ENCODE assay signal across 20 cellular contexts in the genomic region with DNA sequence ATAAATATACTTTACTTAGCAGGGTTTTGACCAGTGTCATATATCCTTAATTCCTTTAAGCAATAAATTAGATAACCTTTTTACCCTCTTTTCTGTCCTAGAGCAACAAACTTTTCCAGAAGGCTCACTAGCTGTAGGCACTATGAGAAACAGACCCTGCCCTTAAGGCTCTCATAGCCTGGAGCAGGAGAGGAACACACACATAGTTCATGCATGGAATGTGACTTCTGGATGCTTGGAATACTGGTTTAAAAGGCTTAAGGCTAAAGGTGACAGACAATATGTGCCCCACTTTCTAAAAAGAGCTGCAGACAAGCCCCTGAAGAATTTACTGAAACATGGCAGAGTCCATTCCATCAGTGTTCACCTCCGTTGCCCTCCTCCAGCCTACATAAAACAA.
"Had no signal": no experiment of that assay in that cellular context is flagged by ENCODE, and none has a peak within 500 bp of the region (broad histone marks: within the 10 kb centered on the region; RNA-seq: fewer than 3 reads in every experiment).

No MANE protein-coding gene starts in this region.

- H3K4me3 ChIP-seq: adrenal gland, breast epithelium, Peyer's patch, SJSA1 had no signal

- H3K27ac ChIP-seq: adrenal gland, breast epithelium, Peyer's patch, SJSA1 had no signal

- H3K36me3 ChIP-seq: adrenal gland, breast epithelium, Peyer's patch, SJSA1 had no signal

- H3K4me1 ChIP-seq: adrenal gland, breast epithelium, Peyer's patch, SJSA1 had no signal

- H3K27me3 ChIP-seq: adrenal gland, breast epithelium, Peyer's patch, SJSA1 had no signal

- DNase-seq: activated CD4-positive, alpha-beta T cell treated with anti-CD3 and anti-CD28 coated beads for 4 hours; activated CD8-positive, alpha-beta memory T cell treated with anti-CD3 and anti-CD28 coated beads, Interleukin-2, amount 50 U/mL, for 4 hours; activated CD8-positive, alpha-beta T cell treated with anti-CD3 and anti-CD28 coated beads for 36 hours; activated naive CD4-positive, alpha-beta T cell treated with anti-CD3 and anti-CD28 coated beads, Interleukin-2, amount 50 U/mL, for 16 hours; activated naive CD8-positive, alpha-beta T cell treated with anti-CD3 and anti-CD28 coated beads, Interleukin-2, amount 10 ng/mL, durations not matched to agents 7 days and 5 days; adrenal gland; aorta; caudate nucleus; Karpas-422; MM.1S; NCI-H1105 treated with DMSO at 0.1 percent for 48 hours; NCI-H1436 treated with DMSO at 0.1 percent for 48 hours; NCI-H187; NCI-H2081; NCI-H446; NCI-H524; Peyer's patch; SHP77 had no signal

- H3K9me3 ChIP-seq: adrenal gland, breast epithelium, Peyer's patch, SJSA1 had no signal
